2 cellular contexts compared by ENCODE assay signal in the genomic region with DNA sequence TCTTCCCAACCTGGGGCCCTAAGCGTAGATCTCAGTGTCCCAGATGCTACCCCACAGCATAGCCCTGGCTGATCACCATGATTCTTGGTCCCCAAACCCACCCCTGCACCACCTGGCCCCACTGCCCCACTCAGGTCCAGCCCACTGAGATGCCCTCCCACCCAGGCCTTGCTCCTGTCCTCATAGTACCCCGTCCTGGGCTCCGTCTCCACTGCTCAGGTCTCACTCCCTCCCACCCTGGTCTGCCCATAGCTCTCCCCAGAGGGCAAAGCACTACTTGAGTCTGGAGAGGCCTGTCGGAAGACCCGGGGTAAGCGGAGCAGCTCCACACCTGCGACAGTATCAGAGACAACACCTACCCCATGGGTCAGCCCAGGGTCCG.
TF ChIP-seq lines count a peak whose summit lies in the region.

No MANE protein-coding gene starts in this region.

TF ChIP-seq in GM23338, 12 proteins besides CTCF, POLR2A, EP300 and RAD21:
- TF ChIP-seq, protein P1, sequence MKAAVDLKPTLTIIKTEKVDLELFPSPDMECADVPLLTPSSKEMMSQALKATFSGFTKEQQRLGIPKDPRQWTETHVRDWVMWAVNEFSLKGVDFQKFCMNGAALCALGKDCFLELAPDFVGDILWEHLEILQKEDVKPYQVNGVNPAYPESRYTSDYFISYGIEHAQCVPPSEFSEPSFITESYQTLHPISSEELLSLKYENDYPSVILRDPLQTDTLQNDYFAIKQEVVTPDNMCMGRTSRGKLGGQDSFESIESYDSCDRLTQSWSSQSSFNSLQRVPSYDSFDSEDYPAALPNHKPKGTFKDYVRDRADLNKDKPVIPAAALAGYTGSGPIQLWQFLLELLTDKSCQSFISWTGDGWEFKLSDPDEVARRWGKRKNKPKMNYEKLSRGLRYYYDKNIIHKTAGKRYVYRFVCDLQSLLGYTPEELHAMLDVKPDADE (IDR thresholded peaks at IDR 0.05), result no peak
- no peak for TF ChIP-seq STAT1 (IDR thresholded peaks at IDR 0.05; ENCODE audit: unreplicated experiment)
- TF ChIP-seq NANOG (IDR thresholded peaks at IDR 0.05; ENCODE audit: borderline replicate concordance), result no peak
- no peak for TF ChIP-seq POLR2AphosphoS5 (IDR thresholded peaks at IDR 0.05; ENCODE audit: low read depth)
- no peak for TF ChIP-seq CREB1 (CRISPR knock-in tag; IDR thresholded peaks at IDR 0.05; ENCODE audit: low read depth)
- no peak for TF ChIP-seq EZH2 (IDR thresholded peaks at IDR 0.05; ENCODE audit: low read depth, unreplicated experiment)

TF ChIP-seq in WTC11, 78 proteins besides CTCF, POLR2A, EP300 and RAD21:
- no peak for TF ChIP-seq ZNF423 (CRISPR knock-in tag; IDR thresholded peaks at IDR 0.05)
- TF ChIP-seq JAZF1 (CRISPR knock-in tag; IDR thresholded peaks at IDR 0.05), result no peak
- no peak for TF ChIP-seq PRRX2 (CRISPR knock-in tag; IDR thresholded peaks at IDR 0.05)
- TF ChIP-seq, protein P2, sequence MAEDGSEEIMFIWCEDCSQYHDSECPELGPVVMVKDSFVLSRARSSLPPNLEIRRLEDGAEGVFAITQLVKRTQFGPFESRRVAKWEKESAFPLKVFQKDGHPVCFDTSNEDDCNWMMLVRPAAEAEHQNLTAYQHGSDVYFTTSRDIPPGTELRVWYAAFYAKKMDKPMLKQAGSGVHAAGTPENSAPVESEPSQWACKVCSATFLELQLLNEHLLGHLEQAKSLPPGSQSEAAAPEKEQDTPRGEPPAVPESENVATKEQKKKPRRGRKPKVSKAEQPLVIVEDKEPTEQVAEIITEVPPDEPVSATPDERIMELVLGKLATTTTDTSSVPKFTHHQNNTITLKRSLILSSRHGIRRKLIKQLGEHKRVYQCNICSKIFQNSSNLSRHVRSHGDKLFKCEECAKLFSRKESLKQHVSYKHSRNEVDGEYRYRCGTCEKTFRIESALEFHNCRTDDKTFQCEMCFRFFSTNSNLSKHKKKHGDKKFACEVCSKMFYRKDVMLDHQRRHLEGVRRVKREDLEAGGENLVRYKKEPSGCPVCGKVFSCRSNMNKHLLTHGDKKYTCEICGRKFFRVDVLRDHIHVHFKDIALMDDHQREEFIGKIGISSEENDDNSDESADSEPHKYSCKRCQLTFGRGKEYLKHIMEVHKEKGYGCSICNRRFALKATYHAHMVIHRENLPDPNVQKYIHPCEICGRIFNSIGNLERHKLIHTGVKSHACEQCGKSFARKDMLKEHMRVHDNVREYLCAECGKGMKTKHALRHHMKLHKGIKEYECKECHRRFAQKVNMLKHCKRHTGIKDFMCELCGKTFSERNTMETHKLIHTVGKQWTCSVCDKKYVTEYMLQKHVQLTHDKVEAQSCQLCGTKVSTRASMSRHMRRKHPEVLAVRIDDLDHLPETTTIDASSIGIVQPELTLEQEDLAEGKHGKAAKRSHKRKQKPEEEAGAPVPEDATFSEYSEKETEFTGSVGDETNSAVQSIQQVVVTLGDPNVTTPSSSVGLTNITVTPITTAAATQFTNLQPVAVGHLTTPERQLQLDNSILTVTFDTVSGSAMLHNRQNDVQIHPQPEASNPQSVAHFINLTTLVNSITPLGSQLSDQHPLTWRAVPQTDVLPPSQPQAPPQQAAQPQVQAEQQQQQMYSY (CRISPR knock-in tag; IDR thresholded peaks at IDR 0.05), result 0 out of 2 replicates have a peak, but pooled peaks have one; percentile 39
- TF ChIP-seq, protein P3, sequence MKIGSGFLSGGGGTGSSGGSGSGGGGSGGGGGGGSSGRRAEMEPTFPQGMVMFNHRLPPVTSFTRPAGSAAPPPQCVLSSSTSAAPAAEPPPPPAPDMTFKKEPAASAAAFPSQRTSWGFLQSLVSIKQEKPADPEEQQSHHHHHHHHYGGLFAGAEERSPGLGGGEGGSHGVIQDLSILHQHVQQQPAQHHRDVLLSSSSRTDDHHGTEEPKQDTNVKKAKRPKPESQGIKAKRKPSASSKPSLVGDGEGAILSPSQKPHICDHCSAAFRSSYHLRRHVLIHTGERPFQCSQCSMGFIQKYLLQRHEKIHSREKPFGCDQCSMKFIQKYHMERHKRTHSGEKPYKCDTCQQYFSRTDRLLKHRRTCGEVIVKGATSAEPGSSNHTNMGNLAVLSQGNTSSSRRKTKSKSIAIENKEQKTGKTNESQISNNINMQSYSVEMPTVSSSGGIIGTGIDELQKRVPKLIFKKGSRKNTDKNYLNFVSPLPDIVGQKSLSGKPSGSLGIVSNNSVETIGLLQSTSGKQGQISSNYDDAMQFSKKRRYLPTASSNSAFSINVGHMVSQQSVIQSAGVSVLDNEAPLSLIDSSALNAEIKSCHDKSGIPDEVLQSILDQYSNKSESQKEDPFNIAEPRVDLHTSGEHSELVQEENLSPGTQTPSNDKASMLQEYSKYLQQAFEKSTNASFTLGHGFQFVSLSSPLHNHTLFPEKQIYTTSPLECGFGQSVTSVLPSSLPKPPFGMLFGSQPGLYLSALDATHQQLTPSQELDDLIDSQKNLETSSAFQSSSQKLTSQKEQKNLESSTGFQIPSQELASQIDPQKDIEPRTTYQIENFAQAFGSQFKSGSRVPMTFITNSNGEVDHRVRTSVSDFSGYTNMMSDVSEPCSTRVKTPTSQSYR (CRISPR knock-in tag; IDR thresholded peaks at IDR 0.05), result no peak
- no peak for TF ChIP-seq ZNF396 (CRISPR knock-in tag; IDR thresholded peaks at IDR 0.05; ENCODE audit: borderline replicate concordance)
TF ChIP-seq in WTC11: peak in this region for 1.
